Comparison of ENCODE assay signal across 9 cellular contexts in the genomic region with DNA sequence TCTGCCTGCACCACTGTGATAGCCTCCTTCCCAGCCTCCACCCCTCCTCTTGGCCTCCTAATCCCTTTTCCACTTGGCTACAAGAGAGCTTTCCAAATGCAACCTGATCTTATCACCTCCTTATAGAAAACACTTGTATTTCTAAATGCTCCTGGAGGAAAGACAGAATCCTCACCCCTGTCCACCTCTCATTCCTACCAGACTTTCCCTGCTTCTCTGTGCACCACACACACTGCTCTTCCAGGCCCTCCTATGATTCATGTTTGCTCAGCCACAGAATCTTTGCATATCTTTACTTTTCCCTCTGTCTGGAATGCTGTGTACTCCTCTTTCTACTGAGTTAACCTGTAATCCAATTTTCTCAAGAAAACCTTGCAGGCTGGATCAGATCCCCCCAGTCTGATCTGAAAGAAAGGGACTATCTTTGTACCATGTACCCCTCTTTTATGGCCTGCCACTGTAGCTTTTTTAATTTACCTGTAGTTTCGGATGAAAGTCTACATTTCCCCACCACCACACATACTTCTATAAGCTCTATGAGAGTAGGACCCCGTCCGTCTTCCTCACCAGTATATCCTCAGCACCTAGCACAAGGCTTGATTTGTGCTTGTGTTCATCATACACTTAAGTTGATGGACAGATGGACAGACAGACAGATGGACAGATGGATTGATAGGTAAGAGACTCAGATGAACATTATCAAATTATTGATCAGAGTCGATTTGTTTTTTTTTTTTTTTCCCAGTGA.
DNase-seq lines count a peak whose midpoint lies in the region; TF ChIP-seq lines count a peak whose summit lies in the region.
"Had no signal": no experiment of that assay in that cellular context is flagged by ENCODE, and none has a peak within 500 bp of the region (broad histone marks: within the 10 kb centered on the region; RNA-seq: fewer than 3 reads in every experiment).

No MANE protein-coding gene starts in this region.

- DNase-seq in AG04449 (ENCODE audit: low read depth, low spot score) = peak; percentile 37
- DNase-seq in HAP-1 (ENCODE audit: low spot score in 2 of 2) = peak; percentile 40 to 48
- DNase-seq in amniotic epithelial cell (ENCODE audit: low read depth) = peak; percentile 92
- DNase-seq in islet precursor cell = peak; percentile 78
- DNase-seq in NCI-H1092 (lab: John Stamatoyannopoulos, UW) = no peak
- no peak for DNase-seq in NCI-H2171 (lab: John Stamatoyannopoulos, UW)
- no peak for DNase-seq in SKM-1 (lab: John Stamatoyannopoulos, UW; ENCODE audit: unreplicated experiment)
- DNase-seq in prostate gland (ENCODE audit: low spot score) = no peak
- DNase-seq: NCI-H1048 had no signal

- H3K4me1 ChIP-seq in HAP-1 (peaks cover 37% of the 10 kb centered on the region), prostate gland (replicated peaks) (peaks cover 3% of the 10 kb centered on the region)

- TF ChIP-seq CTCF in AG04449 (IDR thresholded peaks at IDR 0.05; ENCODE audit: insufficient read depth, low read length, missing control alignments) = no peak
- no peak for TF ChIP-seq CTCF in prostate gland (IDR thresholded peaks at IDR 0.05)

- intact Hi-C loops in prostate gland (cut with DNase I) = no loop called here

- TF ChIP-seq POLR2A in prostate gland (IDR thresholded peaks at IDR 0.05) = no peak

- POLR2A ChIA-PET in AG04449 (lab: Yijun Ruan, JAX) = interaction anchor here (1.0 to 1.8 kb wide), 2 partner anchors 23 to 64 kb away, joined by 3 to 6 read pairs; no protein-coding TSS in a partner anchor

- no peaks in the 10 kb centered on the region for H3K9me3 ChIP-seq in HAP-1
- no peaks in the 10 kb centered on the region for H3K9me3 ChIP-seq in prostate gland

- CTCF ChIA-PET in AG04449 (lab: Yijun Ruan, JAX) = interaction anchor here (0.9 to 4.7 kb wide), 3 partner anchors 46 to 213 kb away, joined by 4 to 22 read pairs (median 4); no protein-coding TSS in a partner anchor

- H3K27me3 ChIP-seq in HAP-1 (ENCODE audit: low read depth) (no peaks in the 10 kb centered on the region), prostate gland (replicated peaks; ENCODE audit: insufficient read depth) (no peaks in the 10 kb centered on the region)

- 86% methylated on average over 4 of the region's 4 CpGs for WGBS in prostate gland

- H3K27ac ChIP-seq in prostate gland = no peak overlapping the region

- H3K36me3 ChIP-seq in HAP-1 (replicated peaks) = no peaks in the 10 kb centered on the region
- no peaks in the 10 kb centered on the region for H3K36me3 ChIP-seq in prostate gland

- no peak overlapping the region for H3K4me3 ChIP-seq in AG04449 (ENCODE audit: low read depth, low read length)
- no peak overlapping the region for H3K4me3 ChIP-seq in HAP-1
- no peak overlapping the region for H3K4me3 ChIP-seq in prostate gland

- in situ Hi-C loops in HAP-1 (cut with MboI; ENCODE audit: low sequenced_read_pairs) = no loop called here

Comparison
In these comparisons a context has a peak if more than half of its experiments do, and no peak if none do; other contexts are left out.
1. DNase-seq: peak in AG04449 (single experiment), HAP-1 (2 of 2), amniotic epithelial cell (single experiment) and islet precursor cell (single experiment); none in NCI-H1092 (single experiment), NCI-H2171 (single experiment), SKM-1 (single experiment) and prostate gland (single experiment).